ENCODE assay signal across 9 cellular contexts in genomic region chr6:33018418-33018817, GRCh38. TPM values are rescaled to one million over a fixed set of nuclear protein-coding genes. Genes with fewer than 3 reads are reported as not detected.
DNase-seq lines count a peak whose midpoint lies in the region; ATAC-seq and TF ChIP-seq lines count a peak whose summit lies in the region.
"Had no signal": no experiment of that assay in that cellular context is flagged by ENCODE, and none has a peak within 500 bp of the region (broad histone marks: within the 10 kb centered on the region; RNA-seq: fewer than 3 reads in every experiment).

No MANE protein-coding gene starts in this region.

- H3K27me3 ChIP-seq in heart left ventricle (peaks cover 0 to 11% (median 0%) of the 10 kb centered on the region in 9 donors), adrenal gland (peaks cover 10% of the 10 kb centered on the region), tibial artery (peaks cover 0 to 12% of the 10 kb centered on the region in 2 donors)

- no peaks in the 10 kb centered on the region for H3K9me3 Mint-ChIP-seq in memory B cell
- H3K9me3 Mint-ChIP-seq: neural crest cell had no signal

- no peak for TF ChIP-seq CTCF in heart left ventricle (IDR thresholded peaks at IDR 0.05)
- no peak for TF ChIP-seq CTCF in adrenal gland (IDR thresholded peaks at IDR 0.05)
- TF ChIP-seq CTCF in tibial artery (IDR thresholded peaks at IDR 0.05), result no peak

- peak overlapping the region; percentile 4 for H3K4me3 Mint-ChIP-seq in memory B cell
- H3K4me3 Mint-ChIP-seq: neural crest cell had no signal

- intact Hi-C loops in heart left ventricle (cut with DNase I), result loop anchor here in 5 of 10 donors (5.0 to 10.0 kb wide), 6 partner anchors 54 to 229 kb away; partner anchors contain the start of gene HLA-DPA1 (in 1 of the 5)
- intact Hi-C loops in left ventricle myocardium superior (cut with micrococcal nuclease), result loop anchor here (5.0 to 10.0 kb wide), 2 partner anchors 64 to 226 kb away; no protein-coding TSS in a partner anchor
- intact Hi-C loops in adrenal gland (cut with DNase I), result loop anchor here (5.0 to 10.0 kb wide), 3 partner anchors 64 to 226 kb away; no protein-coding TSS in a partner anchor
- intact Hi-C loops in tibial artery (cut with DNase I; ENCODE audit: low total_unique reads), result loop anchor here (5.0 to 10.0 kb wide), 2 partner anchors 74 to 106 kb away; no protein-coding TSS in a partner anchor

- peak overlapping the region; percentile 96 for H3K27ac Mint-ChIP-seq in memory B cell

- ATAC-seq in heart left ventricle (no peak), left ventricle myocardium superior (no peak), memory B cell (ENCODE audit: low read depth) (no peak), GM21367 (IDR thresholded peaks at IDR 0.05; ENCODE audit: unreplicated experiment) (no peak), HG03280 (IDR thresholded peaks at IDR 0.05; ENCODE audit: unreplicated experiment) (no peak)
- ATAC-seq in activated CD4-positive, CD25-positive, alpha-beta regulatory T cell treated with anti-CD3 and anti-CD28 coated beads, Interleukin-2, amount 50 U/mL, for 24 hours, result no peak

- H3K27ac ChIP-seq in heart left ventricle, result peak overlapping the region; percentile 37 to 97 (median 88)
- peak overlapping the region in 4 of 5 donors; percentile 58 to 78 (median 74) for H3K27ac ChIP-seq in adrenal gland
- H3K27ac ChIP-seq in tibial artery, result peak overlapping the region; percentile 67 to 69

- no peaks in the 10 kb centered on the region for H3K36me3 ChIP-seq in heart left ventricle
- no peaks in the 10 kb centered on the region for H3K36me3 ChIP-seq in adrenal gland (replicated peaks in 1 of 2)
- H3K36me3 ChIP-seq in tibial artery, result no peaks in the 10 kb centered on the region

- H3K9me3 ChIP-seq in heart left ventricle (no peaks in the 10 kb centered on the region), adrenal gland (replicated peaks in 1 of 3) (no peaks in the 10 kb centered on the region), tibial artery (no peaks in the 10 kb centered on the region)

- no peaks in the 10 kb centered on the region for H3K36me3 Mint-ChIP-seq in memory B cell

- DNase-seq in heart left ventricle, result no peak
- no peak for DNase-seq in left ventricle myocardium superior
- no peak for DNase-seq in adrenal gland
- DNase-seq in memory B cell (ENCODE audit: low spot score in 2 of 2), result no peak
- no peak for DNase-seq in tibial artery

- peaks cover 0 to 71% (median 31%) of the 10 kb centered on the region in 12 donors for H3K4me1 ChIP-seq in heart left ventricle
- peaks cover 12 to 15% of the 10 kb centered on the region in 2 donors for H3K4me1 ChIP-seq in adrenal gland (replicated peaks in 1 of 2)
- peaks cover 0 to 20% (median 5%) of the 10 kb centered on the region in 4 donors for H3K4me1 ChIP-seq in tibial artery

- H3K4me3 ChIP-seq in heart left ventricle (peak overlapping the region in 8 of 12 donors; percentile 25 to 40 (median 32)), adrenal gland (no peak overlapping the region), tibial artery (peak overlapping the region; percentile 10 to 32)

- peaks cover 56% of the 10 kb centered on the region for H3K4me1 Mint-ChIP-seq in memory B cell

- H3K27me3 Mint-ChIP-seq in memory B cell, result no peaks in the 10 kb centered on the region

- no peak for TF ChIP-seq POLR2A in heart left ventricle (IDR thresholded peaks at IDR 0.05)
- TF ChIP-seq POLR2A in adrenal gland (IDR thresholded peaks at IDR 0.05), result no peak

RNA-seq across cellular contexts. Expression of gene HLA-DOA, which starts 9.0 kb away (rescaled TPM):
- total RNA-seq in heart left ventricle (10 to 100 TPM in 2 of 9 donors, 1 to 10 TPM in 4, under 1 TPM in 3; 0.44 to 32.4 (median 1.5) TPM), left ventricle myocardium superior (1.8 TPM), adrenal gland (10 to 100 TPM in 6 of 8 donors, 1 to 10 TPM in 2; 4.4 to 61.9 (median 24.7) TPM)
- polyA plus RNA-seq in heart left ventricle (1 to 10 TPM in 1 of 2 donors, under 1 TPM in 1; 0.78 to 1.2 TPM), adrenal gland (1 to 10 TPM; 1.6 to 4.2 (median 1.9) TPM)

RNA-seq across cellular contexts. Expression of gene BRD2, which starts 50.0 kb away (rescaled TPM):
- total RNA-seq in heart left ventricle (100 to 1,000 TPM in 2 of 9 donors, 10 to 100 TPM in 7; 56.8 to 107 (median 73.5) TPM), left ventricle myocardium superior (73.8 TPM), adrenal gland (100 to 1,000 TPM; 134 to 196 (median 165) TPM)
- polyA plus RNA-seq in heart left ventricle (10 to 100 TPM; 61.9 to 67.8 TPM), adrenal gland (100 to 1,000 TPM; 127 to 288 (median 152) TPM)

RNA-seq across cellular contexts. Expression of gene HLA-DPA1, which starts 55.0 kb away (rescaled TPM):
- total RNA-seq in heart left ventricle (100 to 1,000 TPM in 2 of 9 donors, 10 to 100 TPM in 7; 18.6 to 438 (median 51.0) TPM), left ventricle myocardium superior (37.7 TPM), adrenal gland (100 to 1,000 TPM in 6 of 8 donors, 10 to 100 TPM in 2; 69.6 to 625 (median 207) TPM)
- polyA plus RNA-seq in heart left ventricle (10 to 100 TPM; 18.2 to 23.5 TPM), adrenal gland (100 to 1,000 TPM in 1 of 3 donors, 10 to 100 TPM in 2; 29.2 to 219 (median 31.0) TPM)

RNA-seq across cellular contexts. Expression of gene HLA-DPB1, which starts 57.4 kb away (rescaled TPM):
- total RNA-seq in heart left ventricle (100 to 1,000 TPM in 2 of 9 donors, 10 to 100 TPM in 7; 16.6 to 346 (median 30.7) TPM), left ventricle myocardium superior (41.5 TPM), adrenal gland (100 to 1,000 TPM in 6 of 8 donors, 10 to 100 TPM in 2; 58.1 to 521 (median 259) TPM)
- polyA plus RNA-seq in heart left ventricle (10 to 100 TPM; 25.0 to 30.1 TPM), adrenal gland (10 to 100 TPM; 39.9 to 56.4 (median 50.8) TPM)

Comparison
In these comparisons a context has a peak if more than half of its experiments do, and no peak if none do; other contexts are left out.
1. H3K4me3 ChIP-seq: peak in heart left ventricle (8 of 12) and tibial artery (2 of 2); none in adrenal gland (0 of 4).
2. Peak in every context shown above with its lines, with median percentiles within 50 percentile points of each other: H3K27ac ChIP-seq.